9 cellular contexts compared by ENCODE assay signal in genomic region chr17:44066204-44066930, GRCh38. TPM values are rescaled to one million over a fixed set of nuclear protein-coding genes. Genes with fewer than 3 reads are reported as not detected.
DNase-seq lines count a peak whose midpoint lies in the region; ATAC-seq, FAIRE-seq and TF ChIP-seq lines count a peak whose summit lies in the region.
"Had no signal": no experiment of that assay in that cellular context is flagged by ENCODE, and none has a peak within 500 bp of the region (broad histone marks: within the 10 kb centered on the region; RNA-seq: fewer than 3 reads in every experiment).

Gene LSM12, minus strand, starts transcription at chr17:44066671. Its CDS starts 84 bp downstream, at chr17:44066587.

- peak within 1 kb of the TSS; percentile 98 for H3K14ac ChIP-seq in H1 (ENCODE audit: insufficient read length)
- peak within 1 kb of the TSS in 1 of 2 experiments; percentile 93 for H3K14ac ChIP-seq in mesenchymal stem cell (ENCODE audit: low read length in 2 of 2)

- no peak within 1 kb of the TSS for H2AFZ ChIP-seq in H1 (ENCODE audit: low read length)
- peak within 1 kb of the TSS; percentile 21 for H2AFZ ChIP-seq in mesenchymal stem cell (ENCODE audit: low read depth, low read length)

- H2BK5ac ChIP-seq in H1 (ENCODE audit: low read depth, low read length) (peak within 1 kb of the TSS; percentile 95), mesenchymal stem cell (ENCODE audit: low read depth, low read length, poor library complexity, severe bottlenecking) (peak within 1 kb of the TSS; percentile 90)

- H4K8ac ChIP-seq in H1 (ENCODE audit: extremely low read depth, insufficient read depth, low read length) (peak within 1 kb of the TSS; percentile 97; the same call in 1 of the 2 replicates), mesenchymal stem cell (ENCODE audit: low read length) (peak within 1 kb of the TSS; percentile 82)

- H3K4me2 ChIP-seq in H1 (ENCODE audit: insufficient read depth in 1 of 2, low read depth in 2 of 2, low read length in 2 of 2) (peak within 1 kb of the TSS; percentile 93 to 98), mesenchymal stem cell (ENCODE audit: low read length, poor library complexity, severe bottlenecking) (peak within 1 kb of the TSS; percentile 66)

- H2BK20ac ChIP-seq in H1 (ENCODE audit: low read length), result no peak within 1 kb of the TSS

- TF ChIP-seq EP300 in H1 (IDR thresholded peaks at IDR 0.05; ENCODE audit: borderline replicate concordance in 1 of 2, low read depth in 2 of 2, low read length in 2 of 2), result peak in 1 of 2 experiments; percentile 65; a peak in 1 of 3 replicates

- H3K4me1 ChIP-seq in CD4-positive, CD25-positive, alpha-beta regulatory T cell (ENCODE audit: control insufficient read depth, insufficient read depth, low read length, poor library complexity, severe bottlenecking), result peaks cover 34% of the 10 kb centered on the region
- H3K4me1 ChIP-seq in H1 (replicated peaks in 1 of 4; ENCODE audit: control insufficient read depth in 3 of 4, insufficient read depth in 4 of 4, low read length in 3 of 4), result peaks cover 0 to 2% (median under 1%) of the 10 kb centered on the region in 4 experiments; a peak in 2 of 7 replicates
- peaks cover 9% of the 10 kb centered on the region for H3K4me1 ChIP-seq in mesenchymal stem cell (ENCODE audit: control insufficient read depth, insufficient read depth, low read depth, low read length)

- H3K36me3 Mint-ChIP-seq in CD4-positive, CD25-positive, alpha-beta regulatory T cell, result peaks cover 20% of the 10 kb centered on the region

- CTCF ChIA-PET in H1 (lab: Charles Lee; ENCODE audit: partially characterized antibody), result interaction anchor here (1.1 to 2.2 kb wide), 6 partner anchors 18 to 51 kb away, joined by 3 to 8 read pairs (median 5); no protein-coding TSS in a partner anchor

- no peak within 1 kb of the TSS for H2BK120ac ChIP-seq in H1 (replicated peaks; ENCODE audit: low read depth, low read length)
- peak within 1 kb of the TSS; percentile 57 for H2BK120ac ChIP-seq in mesenchymal stem cell (ENCODE audit: low read depth, low read length)

- peak within 1 kb of the TSS; percentile 90 for H3K4me3 ChIP-seq in CD4-positive, CD25-positive, alpha-beta regulatory T cell (ENCODE audit: low read depth, low read length)
- peak within 1 kb of the TSS; percentile 89 to 99 (median 97) for H3K4me3 ChIP-seq in H1 (ENCODE audit: extremely low read depth in 1 of 4, insufficient read depth in 2 of 4, low read depth in 3 of 4, low read length in 4 of 4)
- peak within 1 kb of the TSS; percentile 86 for H3K4me3 ChIP-seq in mesenchymal stem cell (ENCODE audit: insufficient read depth in 1 of 2, low read depth in 1 of 2, low read length in 2 of 2)

- peaks cover 28 to 51% of the 10 kb centered on the region in 2 experiments for H3K79me2 ChIP-seq in H1 (ENCODE audit: control insufficient read depth in 1 of 2, insufficient read depth in 2 of 2, low read length in 2 of 2)

- FAIRE-seq in HTR-8/SVneo (lab: Jason Lieb, UNC), result peak; percentile 94
- FAIRE-seq in H1 (lab: Jason Lieb, UNC), result no peak
- FAIRE-seq: islet of Langerhans had no signal

- POLR2A ChIA-PET in H1 (lab: Charles Lee; ENCODE audit: partially characterized antibody), result interaction anchor here (0.6 to 2.3 kb wide), 45 partner anchors 9 to 1479 kb away, joined by 3 to 23 read pairs (median 4); partner anchors contain the start of genes ASB16, HDAC5, NAGS and TMEM101

- peak; percentile 84 to 89 for ATAC-seq in CD4-positive, CD25-positive, alpha-beta regulatory T cell (ENCODE audit: low read depth in 2 of 2)

- H2BK15ac ChIP-seq in H1 (ENCODE audit: low read length) (no peak within 1 kb of the TSS), mesenchymal stem cell (ENCODE audit: low read depth, poor library complexity, severe bottlenecking) (peak within 1 kb of the TSS; percentile 30)

- H3K4me1 Mint-ChIP-seq in CD4-positive, CD25-positive, alpha-beta regulatory T cell, result peaks cover 26 to 69% (median 45%) of the 10 kb centered on the region in 4 donors

- H3K79me1 ChIP-seq in H1 (ENCODE audit: low read depth, low read length) (no peaks in the 10 kb centered on the region), mesenchymal stem cell (replicated peaks; ENCODE audit: low read length, poor library complexity, severe bottlenecking) (no peaks in the 10 kb centered on the region)

- no peaks in the 10 kb centered on the region for H3K9me3 Mint-ChIP-seq in CD4-positive, CD25-positive, alpha-beta regulatory T cell

- no peak within 1 kb of the TSS for H4K91ac ChIP-seq in H1 (replicated peaks; ENCODE audit: insufficient read length, low read length)
- H4K91ac ChIP-seq in mesenchymal stem cell (ENCODE audit: low read length), result peak within 1 kb of the TSS; percentile 74

- peaks cover 0 to 2% of the 10 kb centered on the region in 2 experiments for H4K20me1 ChIP-seq in H1 (replicated peaks in 1 of 2; ENCODE audit: control insufficient read depth in 1 of 2, insufficient read depth in 2 of 2, low read length in 2 of 2)

- 2% methylated on average over 58 of the region's 65 CpGs; no CpG with 5 or more reads in 1 of the 2 experiments for WGBS in H1 (ENCODE audit: extremely low coverage in 1 of 2, insufficient coverage in 1 of 2, insufficient read length in 1 of 2, insufficient replicate concordance in 2 of 2, low coverage in 1 of 2, low lambda C conversion rate in 2 of 2, missing lambda C conversion rate in 1 of 2), 2 experiments
- WGBS in mesenchymal stem cell, result under 1% methylated on average over 40 of the region's 65 CpGs

- TF ChIP-seq CTCF in GM20000 (IDR thresholded peaks at IDR 0.05; ENCODE audit: extremely low read depth, missing control alignments), result no peak
- TF ChIP-seq CTCF in H1 (IDR thresholded peaks at IDR 0.05; ENCODE audit: control extremely low read depth in 1 of 3, insufficient read depth in 1 of 3, low read depth in 1 of 3, low read length in 3 of 3), result no peak; a peak in 1 of 4 replicates

- H3K56ac ChIP-seq in H1 (replicated peaks; ENCODE audit: insufficient read length, low read depth, low read length), result peak within 1 kb of the TSS; percentile 74

- H3K18ac ChIP-seq in H1 (ENCODE audit: extremely low read depth, low read length) (peak within 1 kb of the TSS; percentile 95), mesenchymal stem cell (ENCODE audit: low read depth in 1 of 2, low read length in 2 of 2) (peak within 1 kb of the TSS; percentile 72 to 95)

- H3K9me3 ChIP-seq in CD4-positive, CD25-positive, alpha-beta regulatory T cell (ENCODE audit: control insufficient read depth in 2 of 2, low read length in 2 of 2), result no peaks in the 10 kb centered on the region
- H3K9me3 ChIP-seq in H1 (ENCODE audit: insufficient read depth in 2 of 2, low read depth in 1 of 2, low read length in 1 of 2), result no peaks in the 10 kb centered on the region
- H3K9me3 ChIP-seq in mesenchymal stem cell (ENCODE audit: control insufficient read depth, low read length), result no peaks in the 10 kb centered on the region

- peak; percentile 85 to 90 (median 87) for DNase-seq in CD4-positive, CD25-positive, alpha-beta regulatory T cell
- DNase-seq in GM20000 (ENCODE audit: low spot score), result peak; percentile 94
- peak; percentile 93 for DNase-seq in HTR-8/SVneo (ENCODE audit: insufficient read length, low spot score)
- peak; percentile 80 for DNase-seq in NOMO-1 treated with dmso at 0.1 percent for 144 hours (lab: John Stamatoyannopoulos, UW; ENCODE audit: unreplicated experiment)
- peak; percentile 74 to 89 (median 83) for DNase-seq in activated CD8-positive, alpha-beta memory T cell treated with anti-CD3 and anti-CD28 coated beads for 48 hours (ENCODE audit: low read depth in 2 of 3, low spot score in 2 of 3)
- DNase-seq in H1 (ENCODE audit: low read depth in 1 of 2, low spot score in 2 of 2), result peak; percentile 75 to 98
- peak; percentile 91 for DNase-seq in mesenchymal stem cell
- DNase-seq in stimulated activated CD8-positive, alpha-beta memory T cell treated with anti-CD3 and anti-CD28 coated beads, Interleukin-12 subunit alpha, Interleukin-12 subunit beta, amount 100 ng/mL, for 1 hour (ENCODE audit: low read depth), result peak; percentile 74

- peaks cover 7% of the 10 kb centered on the region for H3K23me2 ChIP-seq in H1 (ENCODE audit: low read depth, low read length)

- peak within 1 kb of the TSS; percentile 81 for H4K5ac ChIP-seq in H1 (ENCODE audit: insufficient read length, low read depth, low read length)

- H2BK12ac ChIP-seq in H1 (ENCODE audit: low read depth, low read length), result no peak within 1 kb of the TSS
- H2BK12ac ChIP-seq in mesenchymal stem cell (ENCODE audit: low read length in 2 of 2), result peak within 1 kb of the TSS in 1 of 2 experiments; percentile 71

- H3K9ac ChIP-seq in H1 (replicated peaks in 1 of 4; ENCODE audit: extremely low read depth in 1 of 4, low read depth in 3 of 4, low read length in 3 of 4) (peak within 1 kb of the TSS; percentile 87 to 94 (median 91)), mesenchymal stem cell (ENCODE audit: low read length) (peak within 1 kb of the TSS; percentile 96)

- peak within 1 kb of the TSS; percentile 91 to 98 (median 96) for H3K27ac Mint-ChIP-seq in CD4-positive, CD25-positive, alpha-beta regulatory T cell

- H3K27ac ChIP-seq in CD4-positive, CD25-positive, alpha-beta regulatory T cell (ENCODE audit: insufficient read depth, low read length, poor library complexity, severe bottlenecking), result peak within 1 kb of the TSS; percentile 84
- peak within 1 kb of the TSS; percentile 96 for H3K27ac ChIP-seq in H1 (ENCODE audit: low read depth, low read length)
- H3K27ac ChIP-seq in mesenchymal stem cell (ENCODE audit: low read length, poor library complexity, severe bottlenecking), result peak within 1 kb of the TSS; percentile 95

- H3K36me3 ChIP-seq in CD4-positive, CD25-positive, alpha-beta regulatory T cell (ENCODE audit: control insufficient read depth, insufficient read depth, low read length), result peaks cover 18% of the 10 kb centered on the region
- H3K36me3 ChIP-seq in H1 (ENCODE audit: control insufficient read depth in 2 of 4, insufficient read depth in 4 of 4, low read length in 3 of 4) (peaks cover 5 to 24% (median 15%) of the 10 kb centered on the region in 4 experiments; a peak in 6 of 8 replicates), mesenchymal stem cell (ENCODE audit: control insufficient read depth in 1 of 2, insufficient read depth in 2 of 2, low read depth in 1 of 2, low read length in 2 of 2) (peaks cover 9 to 24% of the 10 kb centered on the region in 2 experiments)

- H3K4me3 Mint-ChIP-seq in CD4-positive, CD25-positive, alpha-beta regulatory T cell, result peak within 1 kb of the TSS; percentile 90 to 98 (median 94)

- TF ChIP-seq RAD21 in H1 (IDR thresholded peaks at IDR 0.05 in 1 of 2, conservative IDR thresholded peaks at IDR 0.05 in 1 of 2; ENCODE audit: low read depth in 2 of 2, low read length in 2 of 2), result no peak

- peak within 1 kb of the TSS; percentile 63 for H3K4ac ChIP-seq in H1 (replicated peaks; ENCODE audit: insufficient read length, low read depth, low read length)
- H3K4ac ChIP-seq in mesenchymal stem cell (ENCODE audit: low read depth in 1 of 2, low read length in 2 of 2), result peak within 1 kb of the TSS in 1 of 2 experiments; percentile 86

- no peaks in the 10 kb centered on the region for H3K27me3 ChIP-seq in CD4-positive, CD25-positive, alpha-beta regulatory T cell (ENCODE audit: control insufficient read depth, insufficient read depth, low read length)
- no peaks in the 10 kb centered on the region for H3K27me3 ChIP-seq in H1 (replicated peaks in 1 of 4; ENCODE audit: control insufficient read depth in 3 of 4, extremely low read depth in 1 of 4, insufficient read depth in 3 of 4, low read length in 3 of 4)
- H3K27me3 ChIP-seq in mesenchymal stem cell (ENCODE audit: control insufficient read depth in 1 of 2, insufficient read depth in 1 of 2, low read length in 2 of 2), result no peaks in the 10 kb centered on the region

- peak; percentile 63 to 86 for TF ChIP-seq POLR2A in H1 (IDR thresholded peaks at IDR 0.05; ENCODE audit: control extremely low read depth in 1 of 2, low read depth in 2 of 2, low read length in 2 of 2)

- H3K27me3 Mint-ChIP-seq in CD4-positive, CD25-positive, alpha-beta regulatory T cell, result no peaks in the 10 kb centered on the region

- H3K23ac ChIP-seq in H1 (ENCODE audit: insufficient read length) (peak within 1 kb of the TSS; percentile 6), mesenchymal stem cell (ENCODE audit: low read length in 2 of 2) (peak within 1 kb of the TSS in 1 of 2 experiments; percentile 59)

- H2AK5ac ChIP-seq in H1 (ENCODE audit: low read depth, low read length), result peak within 1 kb of the TSS; percentile 91; the same call in 1 of the 2 replicates
- H2AK5ac ChIP-seq in mesenchymal stem cell (ENCODE audit: low read length, severe bottlenecking), result no peak within 1 kb of the TSS

RNA-seq across cellular contexts. Expression of gene LSM12, which starts in this region (rescaled TPM):
- 42.6 TPM for total RNA-seq in CD4-positive, CD25-positive, alpha-beta regulatory T cell
- polyA plus RNA-seq in CD4-positive, CD25-positive, alpha-beta regulatory T cell, result 10 to 100 TPM; 69.8 to 83.7 (median 72.6) TPM
- 118 and 142 TPM in 2 replicates for total RNA-seq in H1 (2021; fragmentation: NEBNext Ultra II Directional; extraction: Animal tissue kit (Norgen Biotek cat#: 25700))
- polyA plus RNA-seq in H1 (2011; rRNA removed), result 51.6 and 69.8 TPM in 2 replicates
- 57.3 TPM for polyA plus RNA-seq in H1 (2011; cell fraction: cytosol; rRNA removed)
- 31.1 TPM for polyA plus RNA-seq in H1 (2011; cell fraction: nucleus; rRNA removed)
- 59.4 to 75.6 TPM (median 69.7 TPM) in 4 replicates for polyA plus RNA-seq in H1 (2012, experiment 1 of 2)
- 76.0 TPM for polyA plus RNA-seq in H1 (2012, experiment 2 of 2)
- 126 TPM for polyA plus RNA-seq in H1 (2013, experiment 1 of 2)
- 129 TPM for polyA plus RNA-seq in H1 (2013, experiment 2 of 2)
- polyA minus RNA-seq in H1 (2011; rRNA and poly(A)+ RNA removed), result 83.5 and 95.8 TPM in 2 replicates
- 54.6 TPM for polyA minus RNA-seq in H1 (2011; cell fraction: cytosol; rRNA and poly(A)+ RNA removed)
- polyA minus RNA-seq in H1 (2011; cell fraction: nucleus; rRNA and poly(A)+ RNA removed), result 32.1 TPM
- polyA plus RNA-seq in mesenchymal stem cell (2013, experiment 1 of 2), result 74.2 TPM
- polyA plus RNA-seq in mesenchymal stem cell (2013, experiment 2 of 2), result 73.4 TPM

Comparison
In these comparisons a context has a peak if more than half of its experiments do, and no peak if none do; other contexts are left out.
1. Peak in every context shown above with its lines: DNase-seq, ATAC-seq, H3K4me3 ChIP-seq and H3K27ac ChIP-seq.